ENCODE assay signal across 9 cellular contexts in genomic region chr18:47797126-47797525, GRCh38.
"Had no signal": no experiment of that assay in that cellular context is flagged by ENCODE, and none has a peak within 500 bp of the region (broad histone marks: within the 10 kb centered on the region; RNA-seq: fewer than 3 reads in every experiment).

No MANE protein-coding gene starts in this region.

- H3K4me1 ChIP-seq: HAP-1 had no signal

- H3K27ac ChIP-seq: GM23248 had no signal

- H3K9ac ChIP-seq: GM23248 had no signal

- H3K9me3 Mint-ChIP-seq: GM23338, HFFc6 had no signal

- H3K4me2 ChIP-seq: GM23338 had no signal

- DNase-seq: GM23248, GOT3, H7, H9, HCEC 1CT, HFFc6 had no signal

- H2AFZ ChIP-seq: GM23248, GM23338 had no signal

- H3K4me3 ChIP-seq: GM23248, GM23338, HAP-1 had no signal

- H3K27ac Mint-ChIP-seq: GM23338, H9, HFFc6 had no signal

- H3K9me3 ChIP-seq: HAP-1 had no signal

- ATAC-seq: GM23338, HCT116 had no signal

- H3K36me3 ChIP-seq: HAP-1 had no signal

- H3K4me3 Mint-ChIP-seq: GM23338, H9, HFFc6 had no signal
